ENCODE assay signal across 2 cellular contexts in genomic region chr7:102973096-102973802, GRCh38.
TF ChIP-seq lines count a peak whose summit lies in the region.

No MANE protein-coding gene starts in this region.

TF ChIP-seq in SK-N-SH, 30 proteins besides CTCF, POLR2A, EP300 and RAD21 (continued from another document):
- TF ChIP-seq ZBTB33 (IDR thresholded peaks at IDR 0.05; ENCODE audit: borderline replicate concordance, low read depth), result no peak
- TF ChIP-seq YY1 (IDR thresholded peaks at IDR 0.05; ENCODE audit: low read depth), result no peak
- no peak for TF ChIP-seq NRF1 (IDR thresholded peaks at IDR 0.05; ENCODE audit: low read depth, low read length)
- TF ChIP-seq, protein P1, sequence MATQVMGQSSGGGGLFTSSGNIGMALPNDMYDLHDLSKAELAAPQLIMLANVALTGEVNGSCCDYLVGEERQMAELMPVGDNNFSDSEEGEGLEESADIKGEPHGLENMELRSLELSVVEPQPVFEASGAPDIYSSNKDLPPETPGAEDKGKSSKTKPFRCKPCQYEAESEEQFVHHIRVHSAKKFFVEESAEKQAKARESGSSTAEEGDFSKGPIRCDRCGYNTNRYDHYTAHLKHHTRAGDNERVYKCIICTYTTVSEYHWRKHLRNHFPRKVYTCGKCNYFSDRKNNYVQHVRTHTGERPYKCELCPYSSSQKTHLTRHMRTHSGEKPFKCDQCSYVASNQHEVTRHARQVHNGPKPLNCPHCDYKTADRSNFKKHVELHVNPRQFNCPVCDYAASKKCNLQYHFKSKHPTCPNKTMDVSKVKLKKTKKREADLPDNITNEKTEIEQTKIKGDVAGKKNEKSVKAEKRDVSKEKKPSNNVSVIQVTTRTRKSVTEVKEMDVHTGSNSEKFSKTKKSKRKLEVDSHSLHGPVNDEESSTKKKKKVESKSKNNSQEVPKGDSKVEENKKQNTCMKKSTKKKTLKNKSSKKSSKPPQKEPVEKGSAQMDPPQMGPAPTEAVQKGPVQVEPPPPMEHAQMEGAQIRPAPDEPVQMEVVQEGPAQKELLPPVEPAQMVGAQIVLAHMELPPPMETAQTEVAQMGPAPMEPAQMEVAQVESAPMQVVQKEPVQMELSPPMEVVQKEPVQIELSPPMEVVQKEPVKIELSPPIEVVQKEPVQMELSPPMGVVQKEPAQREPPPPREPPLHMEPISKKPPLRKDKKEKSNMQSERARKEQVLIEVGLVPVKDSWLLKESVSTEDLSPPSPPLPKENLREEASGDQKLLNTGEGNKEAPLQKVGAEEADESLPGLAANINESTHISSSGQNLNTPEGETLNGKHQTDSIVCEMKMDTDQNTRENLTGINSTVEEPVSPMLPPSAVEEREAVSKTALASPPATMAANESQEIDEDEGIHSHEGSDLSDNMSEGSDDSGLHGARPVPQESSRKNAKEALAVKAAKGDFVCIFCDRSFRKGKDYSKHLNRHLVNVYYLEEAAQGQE (IDR thresholded peaks at IDR 0.05; ENCODE audit: low read depth, low read length), result no peak
- TF ChIP-seq, protein P2, sequence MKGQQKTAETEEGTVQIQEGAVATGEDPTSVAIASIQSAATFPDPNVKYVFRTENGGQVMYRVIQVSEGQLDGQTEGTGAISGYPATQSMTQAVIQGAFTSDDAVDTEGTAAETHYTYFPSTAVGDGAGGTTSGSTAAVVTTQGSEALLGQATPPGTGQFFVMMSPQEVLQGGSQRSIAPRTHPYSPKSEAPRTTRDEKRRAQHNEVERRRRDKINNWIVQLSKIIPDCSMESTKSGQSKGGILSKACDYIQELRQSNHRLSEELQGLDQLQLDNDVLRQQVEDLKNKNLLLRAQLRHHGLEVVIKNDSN (IDR thresholded peaks at IDR 0.05; ENCODE audit: borderline replicate concordance, low read depth), result no peak

TF ChIP-seq in SK-N-SH treated with all-trans-retinoic acid at 6 μM for 48 hours, 23 proteins besides CTCF, POLR2A, EP300 and RAD21 (continued from another document):
- no peak for TF ChIP-seq ZFP3 (CRISPR knock-in tag; IDR thresholded peaks at IDR 0.05)
- TF ChIP-seq ZFP30 (CRISPR knock-in tag; IDR thresholded peaks at IDR 0.05), result no peak
- no peak for TF ChIP-seq ZNF70 (CRISPR knock-in tag; IDR thresholded peaks at IDR 0.05)
